Comparison of ENCODE assay signal across 25 cellular contexts in the genomic region with DNA sequence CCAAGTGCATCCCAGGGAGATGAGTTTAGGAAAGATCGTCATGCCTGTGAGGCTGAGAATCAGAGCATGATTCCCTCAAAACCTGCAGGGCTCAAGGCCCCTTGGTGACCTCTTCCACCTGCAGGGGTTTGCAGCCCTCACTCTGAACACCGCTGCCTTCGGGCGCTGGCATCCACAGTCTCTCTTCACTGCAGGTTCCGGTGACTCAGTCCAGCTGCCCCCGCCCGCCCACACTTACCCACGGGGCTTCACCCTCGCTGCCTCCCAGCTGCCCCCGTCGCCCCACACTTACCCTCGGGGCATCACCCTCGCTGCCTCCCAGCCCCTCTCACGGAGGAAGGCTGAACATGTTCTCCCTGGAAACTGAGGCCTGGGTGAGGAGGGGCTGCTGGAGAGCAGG.
"Had no signal": no experiment of that assay in that cellular context is flagged by ENCODE, and none has a peak within 500 bp of the region (broad histone marks: within the 10 kb centered on the region; RNA-seq: fewer than 3 reads in every experiment).

No MANE protein-coding gene starts in this region.

- H3K36me3 Mint-ChIP-seq: activated naive CD4-positive, alpha-beta T cell treated with anti-CD3 and anti-CD28 coated beads, Interleukin-2, amount 50 U/mL, for 24 hours; natural killer cell treated with Interleukin-12 subunit alpha and Interleukin-12 subunit beta and Interleukin-15 and Interleukin-18, amount 100 ng/mL, for 72 hours; stimulated activated effector memory CD8-positive, alpha-beta T cell treated with anti-CD3 and anti-CD28 coated beads, Interleukin-12 subunit alpha, Interleukin-12 subunit beta, amount 100 ng/mL, for 72 hours had no signal

- H3K4me1 ChIP-seq: body of pancreas, esophagus muscularis mucosa, gastrocnemius medialis, pancreas, right lobe of liver, transverse colon had no signal

- H3K9me3 ChIP-seq: body of pancreas, esophagus muscularis mucosa, gastrocnemius medialis, neutrophil, pancreas, right lobe of liver, transverse colon had no signal

- DNase-seq: activated gamma-delta T cell treated with Interleukin-2 at 50 U/mL for 16 hours; activated T-cell treated with anti-CD3 and anti-CD28 coated beads, Interleukin-2, amount 50 U/mL, for 1 hour; anterior cingulate cortex; body of pancreas; dermis blood vessel endothelial cell; effector memory CD8-positive, alpha-beta T cell; gastrocnemius medialis; hippocampal formation; left ventricle myocardium superior; midbrain; right lobe of liver; stimulated activated CD4-positive, alpha-beta T cell treated with anti-CD3 and anti-CD28 coated beads, Interleukin-1b, Interleukin-23, amount 100 ng/mL, for 48 hours; SW 1271; T-helper 17 cell; transverse colon had no signal

- H3K27me3 Mint-ChIP-seq: activated naive CD4-positive, alpha-beta T cell treated with anti-CD3 and anti-CD28 coated beads, Interleukin-2, amount 50 U/mL, for 24 hours had no signal

- H3K4me3 Mint-ChIP-seq: activated naive CD4-positive, alpha-beta T cell treated with anti-CD3 and anti-CD28 coated beads, Interleukin-2, amount 50 U/mL, for 24 hours; effector memory CD8-positive, alpha-beta T cell; natural killer cell treated with Interleukin-12 subunit alpha and Interleukin-12 subunit beta and Interleukin-15 and Interleukin-18, amount 100 ng/mL, for 72 hours; stimulated activated effector memory CD8-positive, alpha-beta T cell treated with anti-CD3 and anti-CD28 coated beads, Interleukin-12 subunit alpha, Interleukin-12 subunit beta, amount 100 ng/mL, for 72 hours; T-helper 17 cell had no signal

- H3K4me1 Mint-ChIP-seq: activated naive CD4-positive, alpha-beta T cell treated with anti-CD3 and anti-CD28 coated beads, Interleukin-2, amount 50 U/mL, for 24 hours; stimulated activated effector memory CD8-positive, alpha-beta T cell treated with anti-CD3 and anti-CD28 coated beads, Interleukin-12 subunit alpha, Interleukin-12 subunit beta, amount 100 ng/mL, for 72 hours; T-helper 17 cell had no signal

- H3K27ac Mint-ChIP-seq: activated naive CD4-positive, alpha-beta T cell treated with anti-CD3 and anti-CD28 coated beads, Interleukin-2, amount 50 U/mL, for 24 hours; effector memory CD8-positive, alpha-beta T cell; natural killer cell treated with Interleukin-12 subunit alpha and Interleukin-12 subunit beta and Interleukin-15 and Interleukin-18, amount 100 ng/mL, for 72 hours; stimulated activated effector memory CD8-positive, alpha-beta T cell treated with anti-CD3 and anti-CD28 coated beads, Interleukin-12 subunit alpha, Interleukin-12 subunit beta, amount 100 ng/mL, for 72 hours; T-helper 17 cell had no signal

- ATAC-seq: activated CD4-positive, CD25-positive, alpha-beta regulatory T cell treated with anti-CD3 and anti-CD28 coated beads, Interleukin-2, amount 50 U/mL, for 24 hours; body of pancreas; effector memory CD8-positive, alpha-beta T cell; gastrocnemius medialis; left ventricle myocardium superior; pancreas; stimulated activated effector memory CD8-positive, alpha-beta T cell treated with anti-CD3 and anti-CD28 coated beads, Interleukin-12 subunit alpha, Interleukin-12 subunit beta, amount 100 ng/mL, for 72 hours; T-helper 17 cell had no signal

- H3K36me3 ChIP-seq: cardiac muscle cell, esophagus muscularis mucosa, gastrocnemius medialis, neutrophil, pancreas, right lobe of liver, transverse colon had no signal

- H3K4me3 ChIP-seq: body of pancreas, cardiac muscle cell, esophagus muscularis mucosa, gastrocnemius medialis, pancreas, right lobe of liver, SK-N-MC, skin epidermis, transverse colon had no signal

- H3K27me3 ChIP-seq: body of pancreas, cardiac muscle cell, gastrocnemius medialis, neutrophil, pancreas, right lobe of liver, transverse colon had no signal

- H3K9me3 Mint-ChIP-seq: activated naive CD4-positive, alpha-beta T cell treated with anti-CD3 and anti-CD28 coated beads, Interleukin-2, amount 50 U/mL, for 24 hours; effector memory CD8-positive, alpha-beta T cell; natural killer cell treated with Interleukin-12 subunit alpha and Interleukin-12 subunit beta and Interleukin-15 and Interleukin-18, amount 100 ng/mL, for 72 hours; stimulated activated effector memory CD8-positive, alpha-beta T cell treated with anti-CD3 and anti-CD28 coated beads, Interleukin-12 subunit alpha, Interleukin-12 subunit beta, amount 100 ng/mL, for 72 hours had no signal

- H3K27ac ChIP-seq: body of pancreas, cardiac muscle cell, esophagus muscularis mucosa, gastrocnemius medialis, neutrophil, pancreas, right lobe of liver, SK-N-MC, skin epidermis, transverse colon had no signal
